In genomic region chr19:38989066-38989605, GRCh38 we compare ENCODE assay signal across 12 cellular contexts. TPM values are rescaled to one million over a fixed set of nuclear protein-coding genes. Genes with fewer than 3 reads are reported as not detected.
A peak's percentile ranks its signal among the peaks of the same experiment; 100 is the strongest.
DNase-seq lines count a peak whose midpoint lies in the region; TF ChIP-seq lines count a peak whose summit lies in the region.
"Had no signal": no experiment of that assay in that cellular context is flagged by ENCODE, and none has a peak within 500 bp of the region (broad histone marks: within the 10 kb centered on the region; RNA-seq: fewer than 3 reads in every experiment).

No MANE protein-coding gene starts in this region.

- no peaks in the 10 kb centered on the region for H3K27me3 ChIP-seq in SK-N-SH (ENCODE audit: insufficient read depth)
- H3K27me3 ChIP-seq in transverse colon: peaks cover 4% of the 10 kb centered on the region

- H3K4me3 ChIP-seq in SK-N-SH (ENCODE audit: low read depth in 2 of 2, low read length in 1 of 2) (no peak overlapping the region), transverse colon (no peak overlapping the region)
- H3K4me3 ChIP-seq: psoas muscle had no signal

- no peaks in the 10 kb centered on the region for H3K36me3 Mint-ChIP-seq in CD14-positive monocyte

- peaks cover 10 to 20% (median 10%) of the 10 kb centered on the region in 3 donors for H3K27me3 Mint-ChIP-seq in CD14-positive monocyte (ENCODE audit: low read depth in 3 of 3)

- H3K27ac ChIP-seq in SK-N-SH (ENCODE audit: low read depth in 2 of 2, low read length in 1 of 2) (peak overlapping the region; percentile 7 to 20; a peak in 2 of 4 replicates), transverse colon (no peak overlapping the region)
- H3K27ac ChIP-seq: psoas muscle had no signal

- intact Hi-C loops in transverse colon (cut with DNase I; ENCODE audit: low total_unique reads): no loop called here
- intact Hi-C loops in CD14-positive monocyte (cut with micrococcal nuclease): no loop called here

- TF ChIP-seq POLR2A in transverse colon (IDR thresholded peaks at IDR 0.05): no peak

- TF ChIP-seq RAD21 in SK-N-SH (IDR thresholded peaks at IDR 0.05; ENCODE audit: low read length): no peak

- H3K4me1 Mint-ChIP-seq in CD14-positive monocyte: no peaks in the 10 kb centered on the region

- peaks cover 0 to 12% (median 4%) of the 10 kb centered on the region in 7 donors for H3K9me3 Mint-ChIP-seq in CD14-positive monocyte
- H3K9me3 Mint-ChIP-seq: T-helper 1 cell treated with Interleukin-12 subunit alpha and Interleukin-12 subunit beta and Interleukin-4 antibody, amounts not matched to agents 30 μg/mL and 1 μg/mL, for 36 hours had no signal

- H3K36me3 ChIP-seq in SK-N-SH (replicated peaks in 1 of 2; ENCODE audit: control insufficient read depth in 1 of 2, insufficient read depth in 2 of 2, low read length in 1 of 2) (no peaks in the 10 kb centered on the region), transverse colon (no peaks in the 10 kb centered on the region)

- H3K4me1 ChIP-seq in SK-N-SH (ENCODE audit: control insufficient read depth in 1 of 2, insufficient read depth in 2 of 2, low read depth in 1 of 2, low read length in 1 of 2) (peaks cover 4 to 16% of the 10 kb centered on the region in 2 experiments; a peak in 2 of 4 replicates), transverse colon (no peaks in the 10 kb centered on the region)
- H3K4me1 ChIP-seq: psoas muscle had no signal

- CTCF ChIA-PET in SK-N-SH (lab: Yijun Ruan, JAX): interaction anchor here (1.2 to 3.6 kb wide), 3 partner anchors 13 to 28 kb away, joined by 3 to 21 read pairs (median 3); partner anchors contain the start of gene FBXO17

- no peak for TF ChIP-seq EP300 in SK-N-SH (IDR thresholded peaks at IDR 0.05; ENCODE audit: borderline replicate concordance in 1 of 2, low read depth in 1 of 2, low read length in 1 of 2)
- no peak for TF ChIP-seq EP300 in transverse colon (IDR thresholded peaks at IDR 0.05; ENCODE audit: low read depth)

- TF ChIP-seq CTCF in SK-N-SH (IDR thresholded peaks at IDR 0.05): no peak
- TF ChIP-seq CTCF in transverse colon (IDR thresholded peaks at IDR 0.05): no peak
- no peak for TF ChIP-seq CTCF in CD14-positive monocyte (IDR thresholded peaks at IDR 0.05)

- peak overlapping the region; percentile 41 for H2AFZ ChIP-seq in SK-N-SH (ENCODE audit: low read depth)

- H3K9ac ChIP-seq in SK-N-SH: no peak overlapping the region

- no peaks in the 10 kb centered on the region for H3K9me3 ChIP-seq in SK-N-SH
- no peaks in the 10 kb centered on the region for H3K9me3 ChIP-seq in transverse colon
- H3K9me3 ChIP-seq: psoas muscle had no signal

- in situ Hi-C loops in transverse colon (cut with MboI; ENCODE audit: low pct_ligation_motif_present in 1 of 4, low pct_unique_long_range_greater_than_20kb in 1 of 4, low sequenced_read_pairs in 3 of 4): no loop called here

- POLR2A ChIA-PET in SK-N-SH (lab: Yijun Ruan, JAX): no interaction called here

- no peaks in the 10 kb centered on the region for H3K79me2 ChIP-seq in SK-N-SH (ENCODE audit: insufficient read depth)

- H3K27ac Mint-ChIP-seq in CD14-positive monocyte: no peak overlapping the region
- H3K27ac Mint-ChIP-seq: T-helper 1 cell treated with Interleukin-12 subunit alpha and Interleukin-12 subunit beta and Interleukin-4 antibody, amounts not matched to agents 30 μg/mL and 1 μg/mL, for 36 hours had no signal

- peak overlapping the region; percentile 59; the same call in 1 of the 2 replicates for H3K4me2 ChIP-seq in SK-N-SH

- no peak overlapping the region for H3K4me3 Mint-ChIP-seq in CD14-positive monocyte
- H3K4me3 Mint-ChIP-seq: T-helper 1 cell treated with Interleukin-12 subunit alpha and Interleukin-12 subunit beta and Interleukin-4 antibody, amounts not matched to agents 30 μg/mL and 1 μg/mL, for 36 hours had no signal

- H4K20me1 ChIP-seq in SK-N-SH (ENCODE audit: insufficient read depth): no peaks in the 10 kb centered on the region

- DNase-seq in AG20443 (ENCODE audit: low spot score) (peak; percentile 40), HT1080 (ENCODE audit: low read depth) (peak; percentile 74), SK-N-SH (peak; percentile 30), islet precursor cell (peak; percentile 79), T-helper 2 cell (no peak), transverse colon (no peak), CD14-positive monocyte (ENCODE audit: low spot score) (no peak)
- DNase-seq in stimulated activated CD4-positive, alpha-beta T cell treated with anti-CD3 and anti-CD28 coated beads, Interleukin-2, amount 100 ng/mL, for 48 hours: no peak
- DNase-seq: activated T-cell treated with anti-CD3 and anti-CD28 coated beads, Interleukin-2, amount 50 U/mL, for 1 hour; NCI-H1092; psoas muscle had no signal

- no peaks in the 10 kb centered on the region for H3K9me2 ChIP-seq in SK-N-SH

- 16% methylated on average over 11 of the region's 12 CpGs for WGBS in SK-N-SH (ENCODE audit: low lambda C conversion rate)
- WGBS in transverse colon (ENCODE audit: low coverage in 1 of 2), 2 donors: 9 to 83% methylated on average over 1 to 12 of the region's 12 CpGs

- H3F3A ChIP-seq in SK-N-SH (replicated peaks; ENCODE audit: insufficient read depth): peaks cover 17% of the 10 kb centered on the region

TF ChIP-seq in SK-N-SH, 30 proteins besides CTCF, POLR2A, EP300 and RAD21 (continues in another document):
- TF ChIP-seq MEF2A (IDR thresholded peaks at IDR 0.05; ENCODE audit: borderline replicate concordance, low read depth) (no peak), NFIC (IDR thresholded peaks at IDR 0.05; ENCODE audit: borderline replicate concordance) (0 out of 2 replicates have a peak, but pooled peaks have one; percentile 3), FOSL2 (IDR thresholded peaks at IDR 0.05; ENCODE audit: borderline replicate concordance, low read depth) (no peak), GATA2 (CRISPR knock-in tag; IDR thresholded peaks at IDR 0.05) (no peak), ZBTB33 (IDR thresholded peaks at IDR 0.05; ENCODE audit: borderline replicate concordance, low read depth) (no peak), SIN3A (IDR thresholded peaks at IDR 0.05; ENCODE audit: borderline replicate concordance, low read depth, low read length) (peak; percentile 43; the same call in 1 of the 2 replicates), MAX (IDR thresholded peaks at IDR 0.05; ENCODE audit: low read depth) (no peak; the same call in 1 of the 2 replicates)

RNA-seq across cellular contexts. Expression of gene FBXO17, which starts 13.6 kb away (rescaled TPM):
- 28.6 and 40.0 TPM in 2 replicates for total RNA-seq in HT1080 (2014; rRNA removed; shearing (Covaris generic))
- 29.1 and 30.4 TPM in 2 replicates for polyA plus RNA-seq in HT1080 (2015; cell fraction: cytosol; rRNA removed)
- 33.7 and 42.0 TPM in 2 replicates for polyA plus RNA-seq in HT1080 (2015; cell fraction: nucleus; rRNA removed)
- polyA plus RNA-seq in SK-N-SH (2012; rRNA removed): 30.8 and 40.7 TPM in 2 replicates
- 19.8 and 26.3 TPM in 2 replicates for polyA plus RNA-seq in SK-N-SH (2012; cell fraction: cytosol; rRNA removed)
- 82.4 and 84.3 TPM in 2 replicates for polyA plus RNA-seq in SK-N-SH (2012; cell fraction: nucleus; rRNA removed)
- 1 to 10 TPM; 2.2 to 7.8 (median 2.4) TPM for total RNA-seq in transverse colon
- not detected for polyA plus RNA-seq in CD14-positive monocyte

RNA-seq across cellular contexts. Expression of gene FBXO27, which starts 43.2 kb away (rescaled TPM):
- total RNA-seq in HT1080 (2014; rRNA removed; shearing (Covaris generic)): not detected in 2 replicates
- not detected in 2 replicates for polyA plus RNA-seq in HT1080 (2015; cell fraction: cytosol; rRNA removed)
- polyA plus RNA-seq in HT1080 (2015; cell fraction: nucleus; rRNA removed): 0.12 TPM in 1 of 2 replicates, not detected in the other
- polyA plus RNA-seq in SK-N-SH (2012; rRNA removed) (5.0 and 5.8 TPM in 2 replicates), CD14-positive monocyte (not detected)
- 4.3 and 4.5 TPM in 2 replicates for polyA plus RNA-seq in SK-N-SH (2012; cell fraction: cytosol; rRNA removed)
- 3.2 and 7.6 TPM in 2 replicates for polyA plus RNA-seq in SK-N-SH (2012; cell fraction: nucleus; rRNA removed)
- total RNA-seq in transverse colon: 1 to 10 TPM in 2 of 4 donors, under 1 TPM in 1, not detected in 1; 0.14 to 1.5 (median 1.1) TPM

RNA-seq across cellular contexts. Expression of gene MRPS12, which starts 58.4 kb away (rescaled TPM):
- total RNA-seq in HT1080 (2014; rRNA removed; shearing (Covaris generic)): 135 and 136 TPM in 2 replicates
- polyA plus RNA-seq in HT1080 (2015; cell fraction: cytosol; rRNA removed): 64.1 and 81.8 TPM in 2 replicates
- polyA plus RNA-seq in HT1080 (2015; cell fraction: nucleus; rRNA removed): 32.6 and 35.8 TPM in 2 replicates
- polyA plus RNA-seq in SK-N-SH (2012; rRNA removed) (55.7 and 59.6 TPM in 2 replicates), CD14-positive monocyte (10 to 100 TPM; 73.0 to 81.5 TPM)
- 27.9 and 43.4 TPM in 2 replicates for polyA plus RNA-seq in SK-N-SH (2012; cell fraction: cytosol; rRNA removed)
- 30.4 and 35.2 TPM in 2 replicates for polyA plus RNA-seq in SK-N-SH (2012; cell fraction: nucleus; rRNA removed)
- 10 to 100 TPM; 23.7 to 42.6 (median 34.7) TPM for total RNA-seq in transverse colon

RNA-seq across cellular contexts. Expression of gene SARS2, which starts 58.6 kb away (rescaled TPM):
- 44.6 and 48.2 TPM in 2 replicates for total RNA-seq in HT1080 (2014; rRNA removed; shearing (Covaris generic))
- polyA plus RNA-seq in HT1080 (2015; cell fraction: cytosol; rRNA removed): 46.5 and 49.6 TPM in 2 replicates
- 107 and 122 TPM in 2 replicates for polyA plus RNA-seq in HT1080 (2015; cell fraction: nucleus; rRNA removed)
- 36.5 and 39.8 TPM in 2 replicates for polyA plus RNA-seq in SK-N-SH (2012; rRNA removed)
- 6.7 and 12.2 TPM in 2 replicates for polyA plus RNA-seq in SK-N-SH (2012; cell fraction: cytosol; rRNA removed)
- 209 and 249 TPM in 2 replicates for polyA plus RNA-seq in SK-N-SH (2012; cell fraction: nucleus; rRNA removed)
- total RNA-seq in transverse colon: 100 to 1,000 TPM in 1 of 4 donors, 10 to 100 TPM in 3; 21.4 to 186 (median 42.7) TPM
- polyA plus RNA-seq in CD14-positive monocyte: 1 to 10 TPM; 8.1 to 8.3 TPM

Comparison
In these comparisons a context has a peak if more than half of its experiments do, and no peak if none do; other contexts are left out.
1. DNase-seq: peak in AG20443 (single experiment), HT1080 (single experiment), SK-N-SH (single experiment) and islet precursor cell (single experiment); none in T-helper 2 cell (0 of 5), transverse colon (single experiment), stimulated activated CD4-positive, alpha-beta T cell treated with anti-CD3 and anti-CD28 coated beads, Interleukin-2, amount 100 ng/mL, for 48 hours (0 of 2) and CD14-positive monocyte (single experiment).
2. H3K27ac ChIP-seq: peak in SK-N-SH (2 of 2); none in transverse colon (0 of 4).